In genomic region chr6:2999005-2999620, GRCh38 we compare ENCODE assay signal across 8 cellular contexts. TPM values are rescaled to one million over a fixed set of nuclear protein-coding genes. Genes with fewer than 3 reads are reported as not detected.
A peak's percentile ranks its signal among the peaks of the same experiment; 100 is the strongest.
DNase-seq lines count a peak whose midpoint lies in the region; ATAC-seq, FAIRE-seq and TF ChIP-seq lines count a peak whose summit lies in the region.

No MANE protein-coding gene starts in this region.

- peak overlapping the region; percentile 37 for H3K27ac Mint-ChIP-seq in MCF 10A (ENCODE audit: low read depth, unreplicated experiment)

- BruUV-seq in MCF 10A (replicated peaks; lab: Mats Ljungman, UMichigan) = no TSS peak

- no peak for TF ChIP-seq CTCF in MCF 10A (IDR thresholded peaks at IDR 0.05; ENCODE audit: unreplicated experiment)

- peak overlapping the region; percentile 80 for H3K4me3 Mint-ChIP-seq in MCF 10A (ENCODE audit: unreplicated experiment)

- CTCF ChIA-PET in MCF 10A (lab: Yijun Ruan, JAX) = interaction anchor here (0.6 to 3.9 kb wide), 11 partner anchors 9 to 525 kb away, joined by 3 to 34 read pairs (median 4); no protein-coding TSS in a partner anchor

- H3K36me3 Mint-ChIP-seq in MCF 10A (ENCODE audit: insufficient read depth, unreplicated experiment) = no peaks in the 10 kb centered on the region

- POLR2A ChIA-PET in MCF 10A (lab: Yijun Ruan, JAX) = interaction anchor here (0.8 to 4.7 kb wide), 18 partner anchors 10 to 1019 kb away, joined by 3 to 78 read pairs (median 4); partner anchors contain the start of gene RIPK1

- intact Hi-C loops in MCF 10A (cut with micrococcal nuclease) = loop anchor here (2.0 kb wide), 4 partner anchors 26 to 254 kb away; partner anchors contain the start of gene BPHL

- H3K27me3 Mint-ChIP-seq in MCF 10A (ENCODE audit: insufficient read depth, unreplicated experiment) = no peaks in the 10 kb centered on the region

- DNase-seq in NK-92 treated with Interleukin-12 subunit alpha and Interleukin-12 subunit beta, amount 100 ng/mL, for 24 hours (lab: John Stamatoyannopoulos, UW) = peak; percentile 60
- DNase-seq in NK-92 (lab: John Stamatoyannopoulos, UW; ENCODE audit: unreplicated experiment) (no peak), NCI-H526 treated with DMSO at 0.1 percent for 48 hours (lab: John Stamatoyannopoulos, UW) (peak; percentile 77), MCF 10A (ENCODE audit: unreplicated experiment) (peak; percentile 92), left lobe of liver (ENCODE audit: low spot score) (peak; percentile 90), GM12892 (ENCODE audit: insufficient read length) (no peak)
- DNase-seq in stimulated activated naive CD8-positive, alpha-beta T cell treated with anti-CD3 and anti-CD28 coated beads, Interleukin-15, Interleukin-2, amounts not matched to agents 100 U/mL and 50 U/mL, for 24 hours = peak; percentile 81

- no peak for TF ChIP-seq POLR2A in GM12892 (IDR thresholded peaks at IDR 0.05; ENCODE audit: low read depth, low read length)

- peaks cover 12% of the 10 kb centered on the region for H3K4me1 Mint-ChIP-seq in MCF 10A (ENCODE audit: insufficient read depth, unreplicated experiment)

- no peak for FAIRE-seq in GM12892 (lab: Jason Lieb, UNC)

- peak; percentile 28 for ATAC-seq in HG02588 (IDR thresholded peaks at IDR 0.05; ENCODE audit: unreplicated experiment)
- peak; percentile 53 for ATAC-seq in left lobe of liver
- peak; percentile 75 for ATAC-seq in stimulated activated naive CD8-positive, alpha-beta T cell treated with anti-CD3 and anti-CD28 coated beads, Interleukin-15, Interleukin-2, amounts not matched to agents 100 U/mL and 50 U/mL, for 24 hours

- H3K9me3 Mint-ChIP-seq in MCF 10A (ENCODE audit: unreplicated experiment) = no peaks in the 10 kb centered on the region

RNA-seq across cellular contexts. Expression of gene NQO2, which starts 0.6 kb away (rescaled TPM):
- total RNA-seq in MCF 10A (2022) (18.6 and 20.0 TPM in 2 replicates), left lobe of liver (62.7 TPM)
- polyA plus RNA-seq in GM12892 (2012; ENCODE audit: missing spikeins) = 9.2 TPM

RNA-seq across cellular contexts. Expression of gene SERPINB6, which starts 27.7 kb away (rescaled TPM):
- 68.5 and 75.6 TPM in 2 replicates for total RNA-seq in MCF 10A (2022)
- 31.8 TPM for total RNA-seq in left lobe of liver
- 5.9 TPM for polyA plus RNA-seq in GM12892 (2012; ENCODE audit: missing spikeins)

Comparison
In these comparisons a context has a peak if more than half of its experiments do, and no peak if none do; other contexts are left out.
1. DNase-seq: peak in NK-92 treated with Interleukin-12 subunit alpha and Interleukin-12 subunit beta, amount 100 ng/mL, for 24 hours (single experiment), NCI-H526 treated with DMSO at 0.1 percent for 48 hours (single experiment), MCF 10A (single experiment), left lobe of liver (single experiment) and stimulated activated naive CD8-positive, alpha-beta T cell treated with anti-CD3 and anti-CD28 coated beads, Interleukin-15, Interleukin-2, amounts not matched to agents 100 U/mL and 50 U/mL, for 24 hours (single experiment); none in NK-92 (single experiment) and GM12892 (single experiment).
2. Peak in every context shown above with its lines, with median percentiles within 50 percentile points of each other: ATAC-seq.